12 cellular contexts compared by ENCODE assay signal in genomic region chr2:86223682-86224560, GRCh38. TPM values are rescaled to one million over a fixed set of nuclear protein-coding genes. Genes with fewer than 3 reads are reported as not detected.
DNase-seq lines count a peak whose midpoint lies in the region; ATAC-seq lines count a peak whose summit lies in the region.
"Had no signal": no experiment of that assay in that cellular context is flagged by ENCODE, and none has a peak within 500 bp of the region (broad histone marks: within the 10 kb centered on the region; RNA-seq: fewer than 3 reads in every experiment).

No MANE protein-coding gene starts in this region.

- peak; percentile 21 for DNase-seq in GM04503 (ENCODE audit: low read depth)
- DNase-seq in left ventricle myocardium superior = no peak
- DNase-seq in COR-L47 (lab: John Stamatoyannopoulos, UW) = no peak
- DNase-seq in activated T-helper 1 cell treated with anti-CD3 and anti-CD28 coated beads, Interleukin-12 subunit alpha, Interleukin-12 subunit beta, Interleukin-2, Interleukin-4 antibody, amounts not matched to agents 30 ng/mL and 10 ng/mL and 1 ng/mL, durations not matched to agents 14 hours and 24 hours and 36 hours (ENCODE audit: low spot score) = no peak
- no peak for DNase-seq in NCI-H1092 treated with DMSO at 0.1 percent for 48 hours (lab: John Stamatoyannopoulos, UW)
- DNase-seq: effector memory CD4-positive, alpha-beta T cell; NCI-H1417 treated with DMSO at 0.1 percent for 48 hours; SHP77 treated with DMSO at 0.1 percent for 48 hours; stimulated activated CD4-positive, alpha-beta T cell treated with anti-CD3 and anti-CD28 coated beads, Interleukin-2, amount 100 ng/mL, for 48 hours had no signal

- H3K27me3 Mint-ChIP-seq in activated T-helper 17 cell treated with anti-CD3 and anti-CD28 coated beads, Interleukin-2, amount 50 U/mL, for 72 hours = no peaks in the 10 kb centered on the region
- H3K27me3 Mint-ChIP-seq in activated T-helper 1 cell treated with anti-CD3 and anti-CD28 coated beads, Interleukin-12 subunit alpha, Interleukin-12 subunit beta, Interleukin-2, Interleukin-4 antibody, amounts not matched to agents 30 ng/mL and 10 ng/mL and 1 ng/mL, durations not matched to agents 14 hours and 24 hours and 36 hours (ENCODE audit: insufficient read depth) = no peaks in the 10 kb centered on the region

- intact Hi-C loops in left ventricle myocardium superior (cut with micrococcal nuclease) = loop anchor here (5.0 kb wide), 1 partner anchor 143 kb away; no protein-coding TSS in a partner anchor
- intact Hi-C loops in activated T-helper 1 cell treated with anti-CD3 and anti-CD28 coated beads, Interleukin-12 subunit alpha, Interleukin-12 subunit beta, Interleukin-2, Interleukin-4 antibody, amounts not matched to agents 30 ng/mL and 10 ng/mL and 1 ng/mL, durations not matched to agents 14 hours and 24 hours and 36 hours (cut with micrococcal nuclease) = no loop called here

- no peak overlapping the region for H3K4me3 Mint-ChIP-seq in activated T-helper 17 cell treated with anti-CD3 and anti-CD28 coated beads, Interleukin-2, amount 50 U/mL, for 72 hours
- H3K4me3 Mint-ChIP-seq in activated T-helper 1 cell treated with anti-CD3 and anti-CD28 coated beads, Interleukin-12 subunit alpha, Interleukin-12 subunit beta, Interleukin-2, Interleukin-4 antibody, amounts not matched to agents 30 ng/mL and 10 ng/mL and 1 ng/mL, durations not matched to agents 14 hours and 24 hours and 36 hours = no peak overlapping the region

- H3K4me1 ChIP-seq in skeletal muscle tissue (ENCODE audit: control insufficient read depth in 3 of 3, insufficient read depth in 3 of 3, low read length in 3 of 3) = peaks cover 41 to 47% (median 44%) of the 10 kb centered on the region in 3 donors

- H3K9ac ChIP-seq in skeletal muscle tissue (ENCODE audit: low read depth in 1 of 3, low read length in 3 of 3) = peak overlapping the region; percentile 29 to 66 (median 35)

- ATAC-seq in activated T-helper 17 cell treated with anti-CD3 and anti-CD28 coated beads, Interleukin-2, amount 50 U/mL, for 72 hours (replicated peaks) = no peak
- peak; percentile 4 for ATAC-seq in left ventricle myocardium superior

- no peaks in the 10 kb centered on the region for H3K9me3 Mint-ChIP-seq in activated T-helper 17 cell treated with anti-CD3 and anti-CD28 coated beads, Interleukin-2, amount 50 U/mL, for 72 hours
- H3K9me3 Mint-ChIP-seq in activated T-helper 1 cell treated with anti-CD3 and anti-CD28 coated beads, Interleukin-12 subunit alpha, Interleukin-12 subunit beta, Interleukin-2, Interleukin-4 antibody, amounts not matched to agents 30 ng/mL and 10 ng/mL and 1 ng/mL, durations not matched to agents 14 hours and 24 hours and 36 hours = no peaks in the 10 kb centered on the region

- H3K27ac Mint-ChIP-seq in activated T-helper 17 cell treated with anti-CD3 and anti-CD28 coated beads, Interleukin-2, amount 50 U/mL, for 72 hours = peak overlapping the region; percentile 44
- no peak overlapping the region for H3K27ac Mint-ChIP-seq in activated T-helper 1 cell treated with anti-CD3 and anti-CD28 coated beads, Interleukin-12 subunit alpha, Interleukin-12 subunit beta, Interleukin-2, Interleukin-4 antibody, amounts not matched to agents 30 ng/mL and 10 ng/mL and 1 ng/mL, durations not matched to agents 14 hours and 24 hours and 36 hours

- H3K9me3 ChIP-seq in skeletal muscle tissue (ENCODE audit: control insufficient read depth in 3 of 3, low read length in 3 of 3) = no peaks in the 10 kb centered on the region

- H3K27me3 ChIP-seq in skeletal muscle tissue (ENCODE audit: control insufficient read depth in 3 of 3, insufficient read depth in 3 of 3, low read length in 3 of 3) = no peaks in the 10 kb centered on the region

- peak overlapping the region; percentile 87 for H3K27ac ChIP-seq in skeletal muscle tissue (ENCODE audit: low read depth, low read length)

- H3K4me3 ChIP-seq in skeletal muscle tissue (ENCODE audit: low read length in 3 of 3) = no peak overlapping the region
- H3K4me3 ChIP-seq: lung had no signal

- no peaks in the 10 kb centered on the region for H3K4me1 Mint-ChIP-seq in activated T-helper 17 cell treated with anti-CD3 and anti-CD28 coated beads, Interleukin-2, amount 50 U/mL, for 72 hours
- peaks cover 32% of the 10 kb centered on the region for H3K4me1 Mint-ChIP-seq in activated T-helper 1 cell treated with anti-CD3 and anti-CD28 coated beads, Interleukin-12 subunit alpha, Interleukin-12 subunit beta, Interleukin-2, Interleukin-4 antibody, amounts not matched to agents 30 ng/mL and 10 ng/mL and 1 ng/mL, durations not matched to agents 14 hours and 24 hours and 36 hours (ENCODE audit: low read depth)

- no peaks in the 10 kb centered on the region for H3K36me3 Mint-ChIP-seq in activated T-helper 17 cell treated with anti-CD3 and anti-CD28 coated beads, Interleukin-2, amount 50 U/mL, for 72 hours (ENCODE audit: low read depth)
- no peaks in the 10 kb centered on the region for H3K36me3 Mint-ChIP-seq in activated T-helper 1 cell treated with anti-CD3 and anti-CD28 coated beads, Interleukin-12 subunit alpha, Interleukin-12 subunit beta, Interleukin-2, Interleukin-4 antibody, amounts not matched to agents 30 ng/mL and 10 ng/mL and 1 ng/mL, durations not matched to agents 14 hours and 24 hours and 36 hours (ENCODE audit: low read depth)

- no peaks in the 10 kb centered on the region for H3K36me3 ChIP-seq in skeletal muscle tissue (ENCODE audit: control insufficient read depth in 3 of 3, insufficient read depth in 3 of 3, low read length in 3 of 3)

RNA-seq across cellular contexts. Expression of gene MRPL35, which starts 24.7 kb away (rescaled TPM):
- total RNA-seq in activated T-helper 17 cell treated with anti-CD3 and anti-CD28 coated beads, Interleukin-2, amount 50 U/mL, for 72 hours = 10 to 100 TPM; 39.4 to 59.5 TPM
- total RNA-seq in left ventricle myocardium superior (101 TPM), skeletal muscle tissue (20.9 TPM)
- 63.1 and 63.8 TPM in 2 replicates for total RNA-seq in activated T-helper 1 cell treated with anti-CD3 and anti-CD28 coated beads, Interleukin-12 subunit alpha, Interleukin-12 subunit beta, Interleukin-2, Interleukin-4 antibody, amounts not matched to agents 30 ng/mL and 10 ng/mL and 1 ng/mL, durations not matched to agents 14 hours and 24 hours and 36 hours

RNA-seq across cellular contexts. Expression of gene IMMT, which starts 28.7 kb away (rescaled TPM):
- total RNA-seq in activated T-helper 17 cell treated with anti-CD3 and anti-CD28 coated beads, Interleukin-2, amount 50 U/mL, for 72 hours = 100 to 1,000 TPM; 138 to 163 TPM
- 301 TPM for total RNA-seq in left ventricle myocardium superior
- 43.8 TPM for total RNA-seq in skeletal muscle tissue
- total RNA-seq in activated T-helper 1 cell treated with anti-CD3 and anti-CD28 coated beads, Interleukin-12 subunit alpha, Interleukin-12 subunit beta, Interleukin-2, Interleukin-4 antibody, amounts not matched to agents 30 ng/mL and 10 ng/mL and 1 ng/mL, durations not matched to agents 14 hours and 24 hours and 36 hours = 164 and 166 TPM in 2 replicates
